ENCODE assay signal across 5 cellular contexts in genomic region chr22:48301908-48302307, GRCh38.
"Had no signal": no experiment of that assay in that cellular context is flagged by ENCODE, and none has a peak within 500 bp of the region (broad histone marks: within the 10 kb centered on the region; RNA-seq: fewer than 3 reads in every experiment).

No MANE protein-coding gene starts in this region.

- H3K27ac Mint-ChIP-seq: HFFc6 had no signal

- H3K4me3 ChIP-seq: HAP-1 had no signal

- H3K4me1 ChIP-seq: HAP-1 had no signal

- DNase-seq: GOT3, HFFc6, IMR-90 had no signal

- ATAC-seq: HCT116 had no signal

- H3K4me3 Mint-ChIP-seq: HFFc6 had no signal

- H3K36me3 ChIP-seq: HAP-1 had no signal

- H3K9me3 ChIP-seq: HAP-1 had no signal
